In the genomic region with DNA sequence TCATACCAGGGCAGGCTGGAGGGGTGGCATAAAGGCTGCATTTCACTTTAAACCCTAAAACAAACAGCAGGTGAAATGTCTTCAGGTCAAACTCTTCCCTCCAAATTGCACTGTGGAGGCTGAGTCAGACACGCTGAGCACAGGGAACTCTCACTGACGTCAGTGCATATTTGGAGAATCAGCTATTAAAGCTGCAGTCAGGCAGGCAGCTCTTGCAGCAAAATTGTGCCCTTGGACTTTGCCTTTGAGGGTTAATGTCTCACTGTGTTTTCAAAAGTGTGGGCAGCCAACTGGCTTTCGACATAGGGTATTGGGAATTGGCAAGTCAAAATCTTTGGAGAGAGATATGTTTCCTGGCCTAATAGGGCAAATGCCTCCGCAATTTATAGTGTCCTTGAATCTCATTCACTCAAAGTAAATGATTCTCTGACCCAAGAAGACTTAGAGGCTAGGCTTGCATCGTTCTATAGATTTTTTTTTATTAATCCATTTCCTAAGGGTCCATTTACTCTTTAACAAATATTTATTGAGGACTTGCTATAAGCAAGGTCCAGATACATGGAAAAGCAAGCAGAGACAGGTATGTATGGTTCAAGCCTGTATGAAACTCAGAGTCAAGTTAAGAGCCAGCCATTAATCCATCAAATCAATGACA, we compare ENCODE assay signal across 10 cellular contexts. TPM values are rescaled to one million over a fixed set of nuclear protein-coding genes. Genes with fewer than 3 reads are reported as not detected.
DNase-seq lines count a peak whose midpoint lies in the region; ATAC-seq, FAIRE-seq and TF ChIP-seq lines count a peak whose summit lies in the region.
"Had no signal": no experiment of that assay in that cellular context is flagged by ENCODE, and none has a peak within 500 bp of the region (broad histone marks: within the 10 kb centered on the region; RNA-seq: fewer than 3 reads in every experiment).

No MANE protein-coding gene starts in this region.

- H3K4me1 ChIP-seq in fibroblast of lung (ENCODE audit: control insufficient read depth, extremely low read depth, insufficient read depth, low read length) (no peaks in the 10 kb centered on the region), pancreas (peaks cover 15 to 22% (median 15%) of the 10 kb centered on the region in 3 donors)
- no peaks in the 10 kb centered on the region for H3K4me1 ChIP-seq in CD4-positive, alpha-beta memory T cell (ENCODE audit: insufficient read depth, low read length)

- no peak overlapping the region for H2AFZ ChIP-seq in fibroblast of lung (ENCODE audit: low read length)

- no peaks in the 10 kb centered on the region for H3K27me3 ChIP-seq in fibroblast of lung (ENCODE audit: control insufficient read depth, insufficient read depth, low read length)
- no peaks in the 10 kb centered on the region for H3K27me3 ChIP-seq in pancreas
- no peaks in the 10 kb centered on the region for H3K27me3 ChIP-seq in CD4-positive, alpha-beta memory T cell (ENCODE audit: insufficient read depth, low read length)
- H3K27me3 ChIP-seq: vagina had no signal

- CTCF ChIA-PET in CD4-positive, alpha-beta memory T cell (lab: Charles Lee; ENCODE audit: partially characterized antibody), result no interaction called here
- CTCF ChIA-PET in activated CD4-positive, alpha-beta memory T cell treated with anti-CD3 and anti-CD28 coated beads for 36 hours (lab: Charles Lee), result no interaction called here

- intact Hi-C loops in pancreas (cut with DNase I), result no loop called here
- intact Hi-C loops in CD4-positive, alpha-beta memory T cell (cut with micrococcal nuclease), result no loop called here
- intact Hi-C loops in activated CD4-positive, alpha-beta memory T cell treated with anti-CD3 and anti-CD28 coated beads for 36 hours (cut with micrococcal nuclease), result no loop called here

- H4K20me1 ChIP-seq in fibroblast of lung (ENCODE audit: control insufficient read depth, extremely low read depth, insufficient read depth, low read length), result no peaks in the 10 kb centered on the region

- 8 to 11% methylated on average over 5 of the region's 5 CpGs for WGBS in pancreas, 2 donors

- no peak for FAIRE-seq in pancreas (lab: Jason Lieb, UNC)

- H3K9me3 ChIP-seq in fibroblast of lung (ENCODE audit: control insufficient read depth, insufficient read depth, low read depth, low read length) (no peaks in the 10 kb centered on the region), pancreas (no peaks in the 10 kb centered on the region)
- no peaks in the 10 kb centered on the region for H3K9me3 ChIP-seq in CD4-positive, alpha-beta memory T cell (ENCODE audit: control insufficient read depth in 1 of 2, low read length in 2 of 2)
- H3K9me3 ChIP-seq: vagina had no signal

- H3K79me2 ChIP-seq in fibroblast of lung (ENCODE audit: control insufficient read depth, insufficient read depth, low read length), result no peaks in the 10 kb centered on the region

- TF ChIP-seq CTCF in fibroblast of lung (conservative IDR thresholded peaks at IDR 0.05 in 1 of 2, IDR thresholded peaks at IDR 0.05 in 1 of 2; ENCODE audit: low read depth in 1 of 2, low read length in 2 of 2) (no peak), pancreas (IDR thresholded peaks at IDR 0.05) (no peak)

- no peaks in the 10 kb centered on the region for H3K4me1 Mint-ChIP-seq in CD4-positive, alpha-beta memory T cell
- H3K4me1 Mint-ChIP-seq in activated CD4-positive, alpha-beta memory T cell treated with anti-CD3 and anti-CD28 coated beads for 36 hours (ENCODE audit: low read depth), result no peaks in the 10 kb centered on the region

- no peak overlapping the region for H3K27ac Mint-ChIP-seq in CD4-positive, alpha-beta memory T cell
- no peak overlapping the region for H3K27ac Mint-ChIP-seq in activated CD4-positive, alpha-beta memory T cell treated with anti-CD3 and anti-CD28 coated beads for 36 hours
- H3K27ac Mint-ChIP-seq: activated naive CD4-positive, alpha-beta T cell treated with anti-CD3 and anti-CD28 coated beads, Interleukin-2, amount 50 U/mL, for 72 hours had no signal

- H3K36me3 Mint-ChIP-seq in CD4-positive, alpha-beta memory T cell, result no peaks in the 10 kb centered on the region
- no peaks in the 10 kb centered on the region for H3K36me3 Mint-ChIP-seq in activated CD4-positive, alpha-beta memory T cell treated with anti-CD3 and anti-CD28 coated beads for 36 hours
- H3K36me3 Mint-ChIP-seq: activated naive CD4-positive, alpha-beta T cell treated with anti-CD3 and anti-CD28 coated beads, Interleukin-2, amount 50 U/mL, for 72 hours had no signal

- DNase-seq in EL (peak; percentile 76), NCI-H510A treated with DMSO at 0.1 percent for 48 hours (lab: John Stamatoyannopoulos, UW) (peak; percentile 57), fibroblast of lung (ENCODE audit: low read depth in 2 of 2) (peak; percentile 75 to 78), pancreas (peak in 4 of 6 donors; percentile 50 to 82 (median 56)), NK-92 (lab: John Stamatoyannopoulos, UW; ENCODE audit: unreplicated experiment) (no peak)
- DNase-seq in CD4-positive, alpha-beta memory T cell, result no peak
- DNase-seq in activated CD4-positive, alpha-beta memory T cell treated with anti-CD3 and anti-CD28 coated beads for 36 hours, result no peak

- no peaks in the 10 kb centered on the region for H3K36me3 ChIP-seq in fibroblast of lung (ENCODE audit: control insufficient read depth, insufficient read depth, low read length)
- H3K36me3 ChIP-seq in pancreas, result no peaks in the 10 kb centered on the region
- no peaks in the 10 kb centered on the region for H3K36me3 ChIP-seq in CD4-positive, alpha-beta memory T cell (ENCODE audit: insufficient read depth, low read length)
- H3K36me3 ChIP-seq: vagina had no signal

- no peak overlapping the region for H3K9ac ChIP-seq in fibroblast of lung (ENCODE audit: insufficient read depth, low read length)

- H3K4me3 Mint-ChIP-seq in CD4-positive, alpha-beta memory T cell, result no peak overlapping the region
- H3K4me3 Mint-ChIP-seq in activated CD4-positive, alpha-beta memory T cell treated with anti-CD3 and anti-CD28 coated beads for 36 hours, result no peak overlapping the region

- peaks cover 2% of the 10 kb centered on the region in 2 donors for H3K27me3 Mint-ChIP-seq in CD4-positive, alpha-beta memory T cell
- H3K27me3 Mint-ChIP-seq in activated CD4-positive, alpha-beta memory T cell treated with anti-CD3 and anti-CD28 coated beads for 36 hours, result peaks cover 3% of the 10 kb centered on the region

- POLR2A ChIA-PET in CD4-positive, alpha-beta memory T cell (lab: Charles Lee; ENCODE audit: partially characterized antibody), result no interaction called here
- POLR2A ChIA-PET in activated CD4-positive, alpha-beta memory T cell treated with anti-CD3 and anti-CD28 coated beads for 36 hours (lab: Charles Lee), result no interaction called here

- H3K27ac ChIP-seq in fibroblast of lung (ENCODE audit: insufficient read depth, low read length), result no peak overlapping the region
- H3K27ac ChIP-seq in pancreas, result peak overlapping the region in 3 of 4 donors; percentile 6 to 42 (median 36)
- no peak overlapping the region for H3K27ac ChIP-seq in CD4-positive, alpha-beta memory T cell (ENCODE audit: low read depth, low read length)
- H3K27ac ChIP-seq: vagina had no signal

- H3K4me3 ChIP-seq in fibroblast of lung (replicated peaks in 1 of 4; ENCODE audit: control extremely low read depth in 1 of 4, insufficient read depth in 1 of 4, low read depth in 3 of 4, low read length in 4 of 4) (no peak overlapping the region), pancreas (no peak overlapping the region)
- H3K4me3 ChIP-seq in CD4-positive, alpha-beta memory T cell (ENCODE audit: low read length in 2 of 2), result no peak overlapping the region
- H3K4me3 ChIP-seq: vagina had no signal

- H3K4me2 ChIP-seq in fibroblast of lung (ENCODE audit: extremely low read depth, insufficient read depth, low read length), result no peak overlapping the region

- ATAC-seq in pancreas (peak; percentile 85 to 92 (median 88)), GM21423 (IDR thresholded peaks at IDR 0.05; ENCODE audit: unreplicated experiment) (no peak)
- ATAC-seq: activated naive CD4-positive, alpha-beta T cell treated with anti-CD3 and anti-CD28 coated beads, Interleukin-2, amount 50 U/mL, for 72 hours had no signal

- H3K9me3 Mint-ChIP-seq in CD4-positive, alpha-beta memory T cell, result no peaks in the 10 kb centered on the region
- no peaks in the 10 kb centered on the region for H3K9me3 Mint-ChIP-seq in activated CD4-positive, alpha-beta memory T cell treated with anti-CD3 and anti-CD28 coated beads for 36 hours
- H3K9me3 Mint-ChIP-seq: activated naive CD4-positive, alpha-beta T cell treated with anti-CD3 and anti-CD28 coated beads, Interleukin-2, amount 50 U/mL, for 72 hours had no signal

RNA-seq across cellular contexts. Expression of a gene that starts 27.7 kb away (rescaled TPM):
- 8.6 and 44.2 TPM in 2 replicates for total RNA-seq in fibroblast of lung
- polyA plus RNA-seq in fibroblast of lung, result 6.4 and 8.2 TPM in 2 replicates
- polyA plus RNA-seq in fibroblast of lung (2012), result 11.0 and 11.5 TPM in 2 replicates
- polyA minus RNA-seq in fibroblast of lung (ENCODE audit: low replicate concordance), result 9.2 TPM in 1 of 2 replicates, not detected in the other
- total RNA-seq in pancreas, result 10 to 100 TPM; 16.0 to 31.8 (median 19.6) TPM
- 10 to 100 TPM; 15.6 to 41.8 TPM for polyA plus RNA-seq in pancreas
- 10 to 100 TPM; 14.5 to 14.7 TPM for total RNA-seq in CD4-positive, alpha-beta memory T cell
- 10 to 100 TPM; 13.1 to 16.2 TPM for polyA plus RNA-seq in CD4-positive, alpha-beta memory T cell
- total RNA-seq in activated CD4-positive, alpha-beta memory T cell treated with anti-CD3 and anti-CD28 coated beads for 36 hours, result 10 to 100 TPM; 40.9 to 41.2 TPM

Comparison
In these comparisons a context has a peak if more than half of its experiments do, and no peak if none do; other contexts are left out.
1. DNase-seq: peak in EL (single experiment), NCI-H510A treated with DMSO at 0.1 percent for 48 hours (single experiment), fibroblast of lung (2 of 2) and pancreas (4 of 6); none in CD4-positive, alpha-beta memory T cell (0 of 5), NK-92 (single experiment) and activated CD4-positive, alpha-beta memory T cell treated with anti-CD3 and anti-CD28 coated beads for 36 hours (single experiment).
2. H3K27ac ChIP-seq: peak in pancreas (3 of 4); none in fibroblast of lung (single experiment) and CD4-positive, alpha-beta memory T cell (single experiment).